ENCODE assay signal across 36 cellular contexts in genomic region chr1:24275104-24275410, GRCh38. TPM values are rescaled to one million over a fixed set of nuclear protein-coding genes. Genes with fewer than 3 reads are reported as not detected.
"Had no signal": no experiment of that assay in that cellular context is flagged by ENCODE, and none has a peak within 500 bp of the region (broad histone marks: within the 10 kb centered on the region; RNA-seq: fewer than 3 reads in every experiment).

No MANE protein-coding gene starts in this region.

- H3K27me3 ChIP-seq: adrenal gland, ascending aorta, body of pancreas, brain microvascular endothelial cell, breast epithelium, cardiac muscle cell had no signal

- H3K36me3 ChIP-seq: adrenal gland, ascending aorta, brain microvascular endothelial cell, breast epithelium, cardiac muscle cell had no signal

- DNase-seq: activated effector memory CD4-positive, alpha-beta T cell treated with anti-CD3 and anti-CD28 coated beads, Interleukin-2, amount 50 U/mL, for 16 hours; activated effector memory CD4-positive, alpha-beta T cell treated with Interleukin-2 at 50 U/mL for 16 hours; activated gamma-delta T cell; activated gamma-delta T cell treated with Interleukin-2 at 50 U/mL for 16 hours; activated naive CD4-positive, alpha-beta T cell; activated naive CD4-positive, alpha-beta T cell treated with anti-CD3 and anti-CD28 coated beads for 36 hours; activated naive CD4-positive, alpha-beta T cell treated with anti-CD3 and anti-CD28 coated beads, Interleukin-2, amount 10 ng/mL, durations not matched to agents 7 days and 5 days; activated naive CD4-positive, alpha-beta T cell treated with anti-CD3 and anti-CD28 coated beads, Interleukin-2, amount 50 U/mL, for 16 hours; activated naive CD4-positive, alpha-beta T cell treated with Interleukin-2 at 50 U/mL for 16 hours; activated naive CD8-positive, alpha-beta T cell treated with anti-CD3 and anti-CD28 coated beads for 36 hours; activated naive CD8-positive, alpha-beta T cell treated with anti-CD3 and anti-CD28 coated beads, Interleukin-2, amount 10 ng/mL, durations not matched to agents 7 days and 5 days; activated naive CD8-positive, alpha-beta T cell treated with anti-CD3 and anti-CD28 coated beads, Interleukin-2, amount 50 U/mL, for 24 hours; activated T-cell treated with anti-CD3 and anti-CD28 coated beads, Interleukin-2, amount 50 U/mL, for 24 hours; activated T-cell treated with anti-CD3 and anti-CD28 coated beads, Interleukin-2, amount 50 U/mL, for 4 hours; activated T-cell treated with anti-CD3 and anti-CD28 coated beads, Interleukin-2, amount 50 U/mL, for 48 hours; activated T-cell treated with anti-CD3 and anti-CD28 coated beads, Interleukin-2, amount 50 U/mL, for 72 hours; adrenal gland; amniotic stem cell; amygdala; anterior cingulate cortex; aorta; body of pancreas; caudate nucleus; central memory CD4-positive, alpha-beta T cell; cerebellar nuclear complex had no signal

- H3K4me1 ChIP-seq: adrenal gland, ascending aorta, body of pancreas, breast epithelium had no signal

- H3K9me3 ChIP-seq: adrenal gland, ascending aorta, body of pancreas, breast epithelium had no signal

- H3K4me3 ChIP-seq: adrenal gland, ascending aorta, body of pancreas, breast epithelium, cardiac muscle cell had no signal

- H3K27ac ChIP-seq: adrenal gland, ascending aorta, body of pancreas, brain microvascular endothelial cell, breast epithelium, cardiac muscle cell had no signal

- FAIRE-seq: astrocyte, bronchial epithelial cell had no signal

- ATAC-seq: activated naive CD4-positive, alpha-beta T cell treated with anti-CD3 and anti-CD28 coated beads, Interleukin-2, amount 50 U/mL, for 72 hours; activated naive CD8-positive, alpha-beta T cell treated with anti-CD3 and anti-CD28 coated beads, Interleukin-2, amount 50 U/mL, for 24 hours; activated T-cell treated with anti-CD3 and anti-CD28 coated beads, Interleukin-2, amount 50 U/mL, for 4 hours; activated T-cell treated with anti-CD3 and anti-CD28 coated beads, Interleukin-2, amount 50 U/mL, for 72 hours; activated T-helper 17 cell treated with anti-CD3 and anti-CD28 coated beads, Interleukin-2, amount 50 U/mL, for 72 hours; body of pancreas had no signal

RNA-seq across cellular contexts. Expression of gene GRHL3, which starts 44.1 kb away (rescaled TPM):
- total RNA-seq: activated naive CD4-positive, alpha-beta T cell treated with anti-CD3 and anti-CD28 coated beads, Interleukin-2, amount 50 U/mL, for 72 hours; activated naive CD8-positive, alpha-beta T cell treated with anti-CD3 and anti-CD28 coated beads for 36 hours; activated naive CD8-positive, alpha-beta T cell treated with anti-CD3 and anti-CD28 coated beads, Interleukin-2, amount 10 ng/mL, durations not matched to agents 7 days and 5 days; activated T-cell treated with anti-CD3 and anti-CD28 coated beads, Interleukin-2, amount 50 U/mL, for 4 hours; activated T-helper 1 cell treated with anti-CD3 and anti-CD28 coated beads, Interleukin-12 subunit alpha, Interleukin-12 subunit beta, Interleukin-2, Interleukin-4 antibody, amounts not matched to agents 30 ng/mL and 10 ng/mL and 1 ng/mL, durations not matched to agents 14 hours and 24 hours and 36 hours; activated T-helper 17 cell treated with anti-CD3 and anti-CD28 coated beads, Interleukin-2, amount 50 U/mL, for 72 hours; activated T-helper 2 cell treated with anti-CD3 and anti-CD28 coated beads, Interferon-gamma antibody, Interleukin-2, Interleukin-4, amounts not matched to agents 10 μg/mL and 5 μg/mL and 100 μg/mL, durations not matched to agents 14 hours and 24 hours and 36 hours; aorta; ascending aorta; body of pancreas; cardiac septum had no signal
- polyA plus RNA-seq: cardiac muscle cell had no signal
